Comparison of ENCODE assay signal across 8 cellular contexts in genomic region chr5:163460562-163461176, GRCh38. TPM values are rescaled to one million over a fixed set of nuclear protein-coding genes. Genes with fewer than 3 reads are reported as not detected.
DNase-seq lines count a peak whose midpoint lies in the region; ATAC-seq and TF ChIP-seq lines count a peak whose summit lies in the region.

HMMR (plus strand) TSS chr5:163460632; CDS start chr5:163460693, 61 bp downstream.

- H3K9me2 ChIP-seq in GM23248 (ENCODE audit: insufficient read depth) = no peaks in the 10 kb centered on the region
- H3K9me2 ChIP-seq in PC-9 (ENCODE audit: insufficient read depth) = no peaks in the 10 kb centered on the region

- intact Hi-C loops in PC-9 (cut with micrococcal nuclease; ENCODE audit: unreplicated experiment) = loop anchor here (1.0 to 2.0 kb wide), 2 partner anchors 24 to 45 kb away; partner anchors contain the start of genes CCNG1 and MAT2B

- H3K4me3 ChIP-seq in GM23248 (peak within 1 kb of the TSS; percentile 85), PC-9 (peak within 1 kb of the TSS; percentile 97)

- DNase-seq in DMS 273 treated with DMSO at 0.1 percent for 48 hours (lab: John Stamatoyannopoulos, UW) (peak; percentile 44), GM23248 (peak; percentile 59), PC-9 (peak in 1 of 2 experiments; percentile 36), dermis blood vessel endothelial cell (peak; percentile 45), nephron progenitor cell (peak; percentile 37), iPS-NIHi7 (ENCODE audit: extremely low spot score) (no peak)
- no peak for DNase-seq in effector CD8-positive, alpha-beta T cell (lab: John Stamatoyannopoulos, UW)

- H4K20me1 ChIP-seq in GM23248 (ENCODE audit: insufficient read depth) = no peaks in the 10 kb centered on the region
- no peaks in the 10 kb centered on the region for H4K20me1 ChIP-seq in PC-9 (ENCODE audit: insufficient read depth)

- H3K9ac ChIP-seq in GM23248 = peak within 1 kb of the TSS; percentile 92

- peaks cover 4% of the 10 kb centered on the region for H3K9me3 Mint-ChIP-seq in nephron progenitor cell

- peaks cover 4% of the 10 kb centered on the region for H3K27me3 Mint-ChIP-seq in nephron progenitor cell (ENCODE audit: low read depth, poor library complexity)

- peak within 1 kb of the TSS; percentile 100 for H3K27ac Mint-ChIP-seq in nephron progenitor cell

- 0 to 1% methylated on average over 18 to 23 of the region's 23 CpGs for WGBS in GM23248 (ENCODE audit: low coverage in 1 of 2, low lambda C conversion rate in 2 of 2, missing lambda C conversion rate in 2 of 2), 2 experiments

- H3F3A ChIP-seq in GM23248 (ENCODE audit: insufficient read depth) (peaks cover 34% of the 10 kb centered on the region), PC-9 (ENCODE audit: insufficient read depth, low read depth) (peaks cover 29% of the 10 kb centered on the region)

- POLR2A ChIA-PET in PC-9 (lab: Charles Lee; ENCODE audit: unreplicated experiment) = interaction anchor here (0.6 to 2.6 kb wide), 7 partner anchors 16 to 514 kb away, joined by 3 to 38 read pairs (median 6); partner anchors contain the start of genes CCNG1 and MAT2B

- peak within 1 kb of the TSS; percentile 95 for H3K4me3 Mint-ChIP-seq in nephron progenitor cell

- TSS peak; percentile 97 for BruUV-seq in PC-9 (replicated peaks; lab: Mats Ljungman, UMichigan)

- in situ Hi-C loops in GM23248 (cut with MboI) = no loop called here

- H3K27me3 ChIP-seq in GM23248 (replicated peaks; ENCODE audit: insufficient read depth) = no peaks in the 10 kb centered on the region
- no peaks in the 10 kb centered on the region for H3K27me3 ChIP-seq in PC-9 (ENCODE audit: insufficient read depth, low read depth)

- peaks cover 37% of the 10 kb centered on the region for H3K4me1 Mint-ChIP-seq in nephron progenitor cell

- H3K36me3 ChIP-seq in GM23248 (ENCODE audit: low read depth) (no peaks in the 10 kb centered on the region), PC-9 (ENCODE audit: low read depth) (peaks cover 5% of the 10 kb centered on the region)

- peaks cover 44% of the 10 kb centered on the region for H3K36me3 Mint-ChIP-seq in nephron progenitor cell (ENCODE audit: low read depth)

- no peak for TF ChIP-seq CTCF in PC-9 (conservative IDR thresholded peaks at IDR 0.05)
- TF ChIP-seq CTCF in nephron progenitor cell (IDR thresholded peaks at IDR 0.05) = no peak

- H3K9me3 ChIP-seq in GM23248 (ENCODE audit: low read depth) (no peaks in the 10 kb centered on the region), PC-9 (ENCODE audit: insufficient read depth, low read depth) (no peaks in the 10 kb centered on the region)

- no peak for ATAC-seq in GM18909 (IDR thresholded peaks at IDR 0.05; ENCODE audit: poor library complexity, unreplicated experiment)

- peak within 1 kb of the TSS; percentile 97 for H2AFZ ChIP-seq in GM23248
- peak within 1 kb of the TSS; percentile 93 for H2AFZ ChIP-seq in PC-9

- peak within 1 kb of the TSS; percentile 94 for H3K4me2 ChIP-seq in GM23248 (ENCODE audit: unreplicated experiment)
- peak within 1 kb of the TSS; percentile 98 for H3K4me2 ChIP-seq in PC-9

- H3K27ac ChIP-seq in GM23248 = peak within 1 kb of the TSS; percentile 97
- H3K27ac ChIP-seq in PC-9 = peak within 1 kb of the TSS; percentile 95

- H3K79me2 ChIP-seq in GM23248 (ENCODE audit: insufficient read depth) = peaks cover 54% of the 10 kb centered on the region
- peaks cover 71% of the 10 kb centered on the region for H3K79me2 ChIP-seq in PC-9 (ENCODE audit: low read depth)

- CTCF ChIA-PET in PC-9 (lab: Charles Lee) = interaction anchor here (0.6 to 1.2 kb wide), 4 partner anchors 8 to 1494 kb away, joined by 3 to 13 read pairs (median 6); no protein-coding TSS in a partner anchor

- H3K4me1 ChIP-seq in GM23248 (ENCODE audit: insufficient read depth) (peaks cover 23% of the 10 kb centered on the region), PC-9 (replicated peaks; ENCODE audit: insufficient read depth) (peaks cover 36% of the 10 kb centered on the region)

RNA-seq across cellular contexts. Expression of gene HMMR, which starts in this region (rescaled TPM):
- 10.7 and 13.9 TPM in 2 replicates for total RNA-seq in GM23248 (2014; rRNA removed; shearing (Covaris generic))
- polyA plus RNA-seq in GM23248 (2016; fragmentation: Nextera tagmentation; extraction: Ambion mirVana) = 16.4 and 16.8 TPM in 2 replicates
- 83.9 and 94.5 TPM in 2 replicates for total RNA-seq in PC-9 (2021)
- total RNA-seq in dermis blood vessel endothelial cell = 16.2 and 60.2 TPM in 2 replicates

Comparison
In these comparisons a context has a peak if more than half of its experiments do, and no peak if none do; other contexts are left out.
1. DNase-seq: peak in DMS 273 treated with DMSO at 0.1 percent for 48 hours (single experiment), GM23248 (single experiment), dermis blood vessel endothelial cell (single experiment) and nephron progenitor cell (single experiment); none in iPS-NIHi7 (single experiment) and effector CD8-positive, alpha-beta T cell (single experiment).